Comparison of ENCODE assay signal across 15 cellular contexts in the genomic region with DNA sequence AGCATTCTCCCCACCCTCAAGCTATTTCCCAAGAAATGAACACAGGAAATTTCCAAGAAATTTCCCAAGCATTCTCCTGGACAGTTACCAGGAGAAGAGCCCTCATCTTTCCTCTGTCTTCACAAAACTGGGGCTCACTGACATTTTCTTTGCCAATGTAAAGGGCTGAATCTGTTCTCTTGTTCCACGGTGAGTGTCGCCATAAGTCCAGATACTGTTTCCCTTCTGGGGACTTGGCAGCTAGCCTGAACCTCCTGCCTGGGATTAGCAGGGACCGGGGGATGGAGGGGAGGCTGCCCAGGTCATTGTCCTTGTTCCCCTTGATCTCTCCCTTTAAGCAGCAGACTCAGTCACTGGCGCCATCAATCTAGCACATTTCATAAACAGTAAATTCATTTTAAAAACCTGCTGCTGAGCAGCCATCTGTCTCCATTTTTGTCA.
A peak's percentile ranks its signal among the peaks of the same experiment; 100 is the strongest.
DNase-seq lines count a peak whose midpoint lies in the region; TF ChIP-seq lines count a peak whose summit lies in the region.
"Had no signal": no experiment of that assay in that cellular context is flagged by ENCODE, and none has a peak within 500 bp of the region (broad histone marks: within the 10 kb centered on the region; RNA-seq: fewer than 3 reads in every experiment).

No MANE protein-coding gene starts in this region.

- peak overlapping the region; percentile 42 to 99 (median 79) for H3K27ac Mint-ChIP-seq in brain
- H3K27ac Mint-ChIP-seq in activated naive CD4-positive, alpha-beta T cell treated with anti-CD3 and anti-CD28 coated beads, Interleukin-2, amount 10 ng/mL, durations not matched to agents 7 days and 5 days = no peak overlapping the region
- no peak overlapping the region for H3K27ac Mint-ChIP-seq in activated naive CD4-positive, alpha-beta T cell treated with anti-CD3 and anti-CD28 coated beads for 36 hours
- no peak overlapping the region for H3K27ac Mint-ChIP-seq in activated CD4-positive, alpha-beta T cell treated with anti-CD3 and anti-CD28 coated beads, Interleukin-2, amount 10 ng/mL, durations not matched to agents 7 days and 5 days
- H3K27ac Mint-ChIP-seq: activated CD8-positive, alpha-beta T cell treated with anti-CD3 and anti-CD28 coated beads, Interleukin-2, amount 10 ng/mL, durations not matched to agents 7 days and 5 days had no signal

- TF ChIP-seq CTCF in brain (conservative IDR thresholded peaks at IDR 0.05) (no peak), GM10248 (IDR thresholded peaks at IDR 0.05; ENCODE audit: control extremely low read depth, extremely low read depth, low read depth, missing control alignments) (no peak)

- peak; percentile 9 for DNase-seq in AG08396 (ENCODE audit: low spot score)
- DNase-seq in NCI-H1092 (lab: John Stamatoyannopoulos, UW) = peak; percentile 47
- DNase-seq in hepatic stellate cell (ENCODE audit: low spot score) = peak; percentile 13
- no peak for DNase-seq in GM10248 (ENCODE audit: extremely low spot score)
- DNase-seq in activated naive CD4-positive, alpha-beta T cell treated with anti-CD3 and anti-CD28 coated beads, Interleukin-2, amount 10 ng/mL, durations not matched to agents 7 days and 5 days = no peak
- no peak for DNase-seq in activated naive CD4-positive, alpha-beta T cell treated with anti-CD3 and anti-CD28 coated beads for 36 hours
- DNase-seq in activated CD4-positive, alpha-beta T cell treated with anti-CD3 and anti-CD28 coated beads, Interleukin-2, amount 10 ng/mL, durations not matched to agents 7 days and 5 days = no peak
- DNase-seq: activated CD8-positive, alpha-beta T cell treated with anti-CD3 and anti-CD28 coated beads, Interleukin-2, amount 10 ng/mL, durations not matched to agents 7 days and 5 days; activated gamma-delta T cell treated with Interleukin-2 at 50 U/mL for 16 hours; DMS79 treated with DMSO at 0.1 percent for 48 hours; kidney glomerular epithelial cell; NCI-H1436; upper lobe of left lung had no signal

- POLR2A ChIA-PET in GM10248 (lab: Yijun Ruan, JAX) = no interaction called here
- POLR2A ChIA-PET in activated CD4-positive, alpha-beta T cell treated with anti-CD3 and anti-CD28 coated beads, Interleukin-2, amount 10 ng/mL, durations not matched to agents 7 days and 5 days (lab: Charles Lee) = no interaction called here

- no peaks in the 10 kb centered on the region for H3K27me3 Mint-ChIP-seq in brain
- H3K27me3 Mint-ChIP-seq in activated naive CD4-positive, alpha-beta T cell treated with anti-CD3 and anti-CD28 coated beads, Interleukin-2, amount 10 ng/mL, durations not matched to agents 7 days and 5 days = no peaks in the 10 kb centered on the region
- H3K27me3 Mint-ChIP-seq in activated naive CD4-positive, alpha-beta T cell treated with anti-CD3 and anti-CD28 coated beads for 36 hours (ENCODE audit: low read depth) = peaks cover 7% of the 10 kb centered on the region
- H3K27me3 Mint-ChIP-seq in activated CD4-positive, alpha-beta T cell treated with anti-CD3 and anti-CD28 coated beads, Interleukin-2, amount 10 ng/mL, durations not matched to agents 7 days and 5 days = peaks cover 10% of the 10 kb centered on the region

- H3K36me3 Mint-ChIP-seq in brain = peaks cover under 1% of the 10 kb centered on the region
- no peaks in the 10 kb centered on the region for H3K36me3 Mint-ChIP-seq in activated naive CD4-positive, alpha-beta T cell treated with anti-CD3 and anti-CD28 coated beads, Interleukin-2, amount 10 ng/mL, durations not matched to agents 7 days and 5 days
- no peaks in the 10 kb centered on the region for H3K36me3 Mint-ChIP-seq in activated naive CD4-positive, alpha-beta T cell treated with anti-CD3 and anti-CD28 coated beads for 36 hours (ENCODE audit: low read depth)
- no peaks in the 10 kb centered on the region for H3K36me3 Mint-ChIP-seq in activated CD4-positive, alpha-beta T cell treated with anti-CD3 and anti-CD28 coated beads, Interleukin-2, amount 10 ng/mL, durations not matched to agents 7 days and 5 days (ENCODE audit: low read depth)

- H3K9me3 Mint-ChIP-seq in brain = peaks cover 0 to 6% (median under 1%) of the 10 kb centered on the region in 5 experiments
- H3K9me3 Mint-ChIP-seq in activated naive CD4-positive, alpha-beta T cell treated with anti-CD3 and anti-CD28 coated beads, Interleukin-2, amount 10 ng/mL, durations not matched to agents 7 days and 5 days = no peaks in the 10 kb centered on the region
- H3K9me3 Mint-ChIP-seq in activated naive CD4-positive, alpha-beta T cell treated with anti-CD3 and anti-CD28 coated beads for 36 hours = no peaks in the 10 kb centered on the region
- H3K9me3 Mint-ChIP-seq in activated CD4-positive, alpha-beta T cell treated with anti-CD3 and anti-CD28 coated beads, Interleukin-2, amount 10 ng/mL, durations not matched to agents 7 days and 5 days = no peaks in the 10 kb centered on the region

- H3K4me1 Mint-ChIP-seq in brain = peaks cover 66% of the 10 kb centered on the region
- no peaks in the 10 kb centered on the region for H3K4me1 Mint-ChIP-seq in activated naive CD4-positive, alpha-beta T cell treated with anti-CD3 and anti-CD28 coated beads, Interleukin-2, amount 10 ng/mL, durations not matched to agents 7 days and 5 days
- H3K4me1 Mint-ChIP-seq in activated naive CD4-positive, alpha-beta T cell treated with anti-CD3 and anti-CD28 coated beads for 36 hours (ENCODE audit: low read depth) = no peaks in the 10 kb centered on the region
- no peaks in the 10 kb centered on the region for H3K4me1 Mint-ChIP-seq in activated CD4-positive, alpha-beta T cell treated with anti-CD3 and anti-CD28 coated beads, Interleukin-2, amount 10 ng/mL, durations not matched to agents 7 days and 5 days

- peak overlapping the region in 2 of 5 experiments; percentile 44 to 66 for H3K4me3 Mint-ChIP-seq in brain
- no peak overlapping the region for H3K4me3 Mint-ChIP-seq in activated naive CD4-positive, alpha-beta T cell treated with anti-CD3 and anti-CD28 coated beads, Interleukin-2, amount 10 ng/mL, durations not matched to agents 7 days and 5 days
- no peak overlapping the region for H3K4me3 Mint-ChIP-seq in activated naive CD4-positive, alpha-beta T cell treated with anti-CD3 and anti-CD28 coated beads for 36 hours
- H3K4me3 Mint-ChIP-seq in activated CD4-positive, alpha-beta T cell treated with anti-CD3 and anti-CD28 coated beads, Interleukin-2, amount 10 ng/mL, durations not matched to agents 7 days and 5 days = no peak overlapping the region
- H3K4me3 Mint-ChIP-seq: activated CD8-positive, alpha-beta T cell treated with anti-CD3 and anti-CD28 coated beads, Interleukin-2, amount 10 ng/mL, durations not matched to agents 7 days and 5 days; nephron had no signal

- intact Hi-C loops in activated naive CD4-positive, alpha-beta T cell treated with anti-CD3 and anti-CD28 coated beads for 36 hours (cut with micrococcal nuclease) = no loop called here

- CTCF ChIA-PET in GM10248 (lab: Yijun Ruan, JAX) = no interaction called here
- CTCF ChIA-PET in activated naive CD4-positive, alpha-beta T cell treated with anti-CD3 and anti-CD28 coated beads, Interleukin-2, amount 10 ng/mL, durations not matched to agents 7 days and 5 days (lab: Charles Lee) = no interaction called here
- CTCF ChIA-PET in activated naive CD4-positive, alpha-beta T cell treated with anti-CD3 and anti-CD28 coated beads for 36 hours (lab: Charles Lee) = no interaction called here
- CTCF ChIA-PET in activated CD4-positive, alpha-beta T cell treated with anti-CD3 and anti-CD28 coated beads, Interleukin-2, amount 10 ng/mL, durations not matched to agents 7 days and 5 days (lab: Charles Lee) = interaction anchor here (0.6 kb wide), 1 partner anchor 12 kb away, joined by 3 read pairs; no protein-coding TSS in a partner anchor

Comparison
In these comparisons a context has a peak if more than half of its experiments do, and no peak if none do; other contexts are left out.
1. DNase-seq: peak in AG08396 (single experiment), NCI-H1092 (single experiment) and hepatic stellate cell (single experiment); none in GM10248 (single experiment), activated naive CD4-positive, alpha-beta T cell treated with anti-CD3 and anti-CD28 coated beads, Interleukin-2, amount 10 ng/mL, durations not matched to agents 7 days and 5 days (single experiment), activated naive CD4-positive, alpha-beta T cell treated with anti-CD3 and anti-CD28 coated beads for 36 hours (single experiment) and activated CD4-positive, alpha-beta T cell treated with anti-CD3 and anti-CD28 coated beads, Interleukin-2, amount 10 ng/mL, durations not matched to agents 7 days and 5 days (single experiment).
2. H3K27ac Mint-ChIP-seq: peak in brain (5 of 5); none in activated naive CD4-positive, alpha-beta T cell treated with anti-CD3 and anti-CD28 coated beads, Interleukin-2, amount 10 ng/mL, durations not matched to agents 7 days and 5 days (single experiment), activated naive CD4-positive, alpha-beta T cell treated with anti-CD3 and anti-CD28 coated beads for 36 hours (single experiment) and activated CD4-positive, alpha-beta T cell treated with anti-CD3 and anti-CD28 coated beads, Interleukin-2, amount 10 ng/mL, durations not matched to agents 7 days and 5 days (single experiment).